Comparison of ENCODE assay signal across 1 cellular context in genomic region chr3:194351952-194352536, GRCh38.
TF ChIP-seq lines count a peak whose summit lies in the region.

No MANE protein-coding gene starts in this region.

TF ChIP-seq in HEK293, 187 proteins besides CTCF, POLR2A, EP300 and RAD21 (continued from another document):
- TF ChIP-seq ZNF791 (tag by site-specific recombination; IDR thresholded peaks at IDR 0.05), result 0 out of 2 replicates have a peak, but pooled peaks have one; percentile 32
- no peak for TF ChIP-seq ZNF157 (tag by site-specific recombination; IDR thresholded peaks at IDR 0.05)
- TF ChIP-seq ZNF449 (tag by site-specific recombination; IDR thresholded peaks at IDR 0.05), result no peak
- TF ChIP-seq ZBTB26 (tag by site-specific recombination; optimal IDR thresholded peaks at IDR 0.05), result no peak
- no peak for TF ChIP-seq ZNF654 (tag by site-specific recombination; IDR thresholded peaks at IDR 0.05; ENCODE audit: low read depth)
- TF ChIP-seq GLI4 (tag by site-specific recombination; IDR thresholded peaks at IDR 0.05), result no peak
- no peak for TF ChIP-seq ZNF626 (tag by site-specific recombination; IDR thresholded peaks at IDR 0.05)
- TF ChIP-seq ZBTB49 (tag by site-specific recombination; IDR thresholded peaks at IDR 0.05; ENCODE audit: low read depth), result no peak
- TF ChIP-seq FEZF1 (tag by site-specific recombination; IDR thresholded peaks at IDR 0.05), result no peak
